Comparison of ENCODE assay signal across 19 cellular contexts in genomic region chr2:206198677-206199076, GRCh38. TPM values are rescaled to one million over a fixed set of nuclear protein-coding genes. Genes with fewer than 3 reads are reported as not detected.
A peak's percentile ranks its signal among the peaks of the same experiment; 100 is the strongest.
DNase-seq lines count a peak whose midpoint lies in the region.
"Had no signal": no experiment of that assay in that cellular context is flagged by ENCODE, and none has a peak within 500 bp of the region (broad histone marks: within the 10 kb centered on the region; RNA-seq: fewer than 3 reads in every experiment).

No MANE protein-coding gene starts in this region.

- H3K4me3 ChIP-seq in skeletal muscle cell (ENCODE audit: low read depth, low read length), result no peak overlapping the region
- H3K4me3 ChIP-seq: BLaER1 treated with 17β-estradiol and CSF1 and Interleukin-3, amounts not matched to agents 10 nM and 100 nM; heart left ventricle; SK-N-MC; smooth muscle cell had no signal

- DNase-seq in ELR (ENCODE audit: low read depth) (peak; percentile 20), RPMI7951 (ENCODE audit: low read depth) (peak; percentile 45), fibroblast of gingiva (ENCODE audit: low read depth) (peak; percentile 45), skeletal muscle cell (ENCODE audit: low read depth) (peak; percentile 27), HK-2 (ENCODE audit: unreplicated experiment) (no peak), head of caudate nucleus (no peak), SKM-1 treated with dmso at 0.1 percent for 144 hours (lab: John Stamatoyannopoulos, UW; ENCODE audit: unreplicated experiment) (no peak)
- no peak for DNase-seq in activated CD4-positive, alpha-beta T cell treated with anti-CD3 and anti-CD28 coated beads, Interleukin-2, amount 50 U/mL, for 48 hours
- DNase-seq: activated effector memory CD4-positive, alpha-beta T cell treated with Interleukin-2 at 50 U/mL for 16 hours; anterior cingulate cortex; heart left ventricle; HFFc6; immature natural killer cell; naive thymus-derived CD4-positive, alpha-beta T cell; OCI-M1; stimulated activated CD8-positive, alpha-beta memory T cell treated with anti-CD3 and anti-CD28 coated beads, Interleukin-4, amount 100 ng/mL, for 48 hours had no signal

- intact Hi-C loops in head of caudate nucleus (cut with DNase I), result no loop called here

RNA-seq across cellular contexts. Expression of gene EEF1B2, which starts 39.0 kb away (rescaled TPM):
- total RNA-seq in RPMI7951 (2014; rRNA removed; shearing (Covaris generic)), result 409 and 438 TPM in 2 replicates

RNA-seq across cellular contexts. Expression of gene NDUFS1, which starts 39.4 kb away (rescaled TPM):
- 148 and 172 TPM in 2 replicates for total RNA-seq in RPMI7951 (2014; rRNA removed; shearing (Covaris generic))

Comparison
In these comparisons a context has a peak if more than half of its experiments do, and no peak if none do; other contexts are left out.
1. DNase-seq: peak in ELR (single experiment), RPMI7951 (single experiment), fibroblast of gingiva (single experiment) and skeletal muscle cell (single experiment); none in HK-2 (single experiment), head of caudate nucleus (0 of 42), activated CD4-positive, alpha-beta T cell treated with anti-CD3 and anti-CD28 coated beads, Interleukin-2, amount 50 U/mL, for 48 hours (0 of 2) and SKM-1 treated with dmso at 0.1 percent for 144 hours (single experiment).